Comparison of ENCODE assay signal across 19 cellular contexts in genomic region chr13:43072394-43072793, GRCh38. TPM values are rescaled to one million over a fixed set of nuclear protein-coding genes. Genes with fewer than 3 reads are reported as not detected.
DNase-seq lines count a peak whose midpoint lies in the region; ATAC-seq, FAIRE-seq and TF ChIP-seq lines count a peak whose summit lies in the region.
"Had no signal": no experiment of that assay in that cellular context is flagged by ENCODE, and none has a peak within 500 bp of the region (broad histone marks: within the 10 kb centered on the region; RNA-seq: fewer than 3 reads in every experiment).

No MANE protein-coding gene starts in this region.

- H2BK5ac ChIP-seq in H1 (ENCODE audit: low read depth, low read length) = no peak overlapping the region

- H3K36me3 ChIP-seq in breast epithelium (no peaks in the 10 kb centered on the region), H1 (ENCODE audit: control insufficient read depth in 2 of 4, insufficient read depth in 4 of 4, low read length in 3 of 4) (no peaks in the 10 kb centered on the region), lower lobe of right lung (peaks cover 24% of the 10 kb centered on the region), tibial artery (peaks cover 0 to 11% (median 0%) of the 10 kb centered on the region in 3 donors), esophagus squamous epithelium (peaks cover 0 to 22% (median 0%) of the 10 kb centered on the region in 3 donors)

- TF ChIP-seq POLR2A in breast epithelium (IDR thresholded peaks at IDR 0.05) = no peak
- no peak for TF ChIP-seq POLR2A in H1 (IDR thresholded peaks at IDR 0.05; ENCODE audit: control extremely low read depth in 1 of 2, low read depth in 2 of 2, low read length in 2 of 2)
- TF ChIP-seq POLR2A in esophagus squamous epithelium (IDR thresholded peaks at IDR 0.05) = no peak

- no peaks in the 10 kb centered on the region for H3K9me3 ChIP-seq in breast epithelium
- H3K9me3 ChIP-seq in H1 (ENCODE audit: insufficient read depth in 2 of 2, low read depth in 1 of 2, low read length in 1 of 2) = no peaks in the 10 kb centered on the region
- no peaks in the 10 kb centered on the region for H3K9me3 ChIP-seq in lower lobe of right lung
- H3K9me3 ChIP-seq in tibial artery = no peaks in the 10 kb centered on the region
- H3K9me3 ChIP-seq in esophagus squamous epithelium = no peaks in the 10 kb centered on the region

- no peak overlapping the region for H3K27ac ChIP-seq in breast epithelium
- no peak overlapping the region for H3K27ac ChIP-seq in H1 (ENCODE audit: low read depth, low read length)
- H3K27ac ChIP-seq in lower lobe of right lung = no peak overlapping the region
- no peak overlapping the region for H3K27ac ChIP-seq in tibial artery
- H3K27ac ChIP-seq in esophagus squamous epithelium = no peak overlapping the region

- H3K27me3 ChIP-seq in breast epithelium (no peaks in the 10 kb centered on the region), H1 (replicated peaks in 1 of 4; ENCODE audit: control insufficient read depth in 3 of 4, extremely low read depth in 1 of 4, insufficient read depth in 3 of 4, low read length in 3 of 4) (no peaks in the 10 kb centered on the region), lower lobe of right lung (ENCODE audit: low read depth) (no peaks in the 10 kb centered on the region), tibial artery (no peaks in the 10 kb centered on the region), esophagus squamous epithelium (no peaks in the 10 kb centered on the region)

- TF ChIP-seq CTCF in MCF 10A (IDR thresholded peaks at IDR 0.05; ENCODE audit: unreplicated experiment) (no peak), breast epithelium (IDR thresholded peaks at IDR 0.05) (no peak), H1 (IDR thresholded peaks at IDR 0.05; ENCODE audit: control extremely low read depth in 1 of 3, insufficient read depth in 1 of 3, low read depth in 1 of 3, low read length in 3 of 3) (no peak), lower lobe of right lung (IDR thresholded peaks at IDR 0.05) (no peak), tibial artery (IDR thresholded peaks at IDR 0.05) (no peak), esophagus squamous epithelium (IDR thresholded peaks at IDR 0.05) (no peak)

- H3K79me1 ChIP-seq in H1 (ENCODE audit: low read depth, low read length) = no peaks in the 10 kb centered on the region

- H3K79me2 ChIP-seq in H1 (ENCODE audit: control insufficient read depth in 1 of 2, insufficient read depth in 2 of 2, low read length in 2 of 2) = no peaks in the 10 kb centered on the region

- H2AFZ ChIP-seq in H1 (ENCODE audit: low read length) = no peak overlapping the region

- H3K4me3 ChIP-seq in breast epithelium (no peak overlapping the region), H1 (ENCODE audit: extremely low read depth in 1 of 4, insufficient read depth in 2 of 4, low read depth in 3 of 4, low read length in 4 of 4) (peak overlapping the region in 1 of 4 experiments; percentile 15; a peak in 1 of 8 replicates), lower lobe of right lung (no peak overlapping the region), tibial artery (no peak overlapping the region), esophagus squamous epithelium (no peak overlapping the region)

- TF ChIP-seq EP300 in H1 (IDR thresholded peaks at IDR 0.05; ENCODE audit: borderline replicate concordance in 1 of 2, low read depth in 2 of 2, low read length in 2 of 2) = no peak

- DNase-seq in MCF 10A (ENCODE audit: unreplicated experiment) = peak; percentile 43
- DNase-seq in breast epithelium (ENCODE audit: low spot score in 2 of 2) = no peak
- no peak for DNase-seq in H1 (ENCODE audit: low read depth in 1 of 2, low spot score in 2 of 2)
- DNase-seq in lower lobe of right lung = peak; percentile 72
- DNase-seq in tibial artery = peak; percentile 67 to 69
- DNase-seq in esophagus squamous epithelium (lab: John Stamatoyannopoulos, UW) = no peak
- DNase-seq in kidney glomerular epithelial cell (lab: John Stamatoyannopoulos, UW) = no peak
- no peak for DNase-seq in activated CD4-positive, alpha-beta T cell treated with anti-CD3 and anti-CD28 coated beads for 48 hours
- DNase-seq: ACHN; activated CD8-positive, alpha-beta memory T cell treated with anti-CD3 and anti-CD28 coated beads, Interleukin-2, amount 50 U/mL, for 48 hours; caudate nucleus; immature natural killer cell; NCI-H2029 treated with DMSO at 0.1 percent for 48 hours; NCI-H748 treated with DMSO at 0.1 percent for 48 hours; substantia nigra had no signal

- CTCF ChIA-PET in MCF 10A (lab: Yijun Ruan, JAX) (interaction anchor here (0.6 to 1.3 kb wide), 5 partner anchors 12 to 1165 kb away, joined by 3 to 4 read pairs (median 4); no protein-coding TSS in a partner anchor), H1 (lab: Charles Lee; ENCODE audit: partially characterized antibody) (interaction anchor here (1.4 to 1.5 kb wide), 2 partner anchors 15 to 103 kb away, joined by 5 to 6 read pairs; no protein-coding TSS in a partner anchor)

- intact Hi-C loops in MCF 10A (cut with micrococcal nuclease) = no loop called here
- intact Hi-C loops in breast epithelium (cut with DNase I; ENCODE audit: low total_unique reads) = no loop called here
- intact Hi-C loops in lower lobe of right lung (cut with DNase I) = no loop called here
- intact Hi-C loops in tibial artery (cut with DNase I; ENCODE audit: low total_unique reads) = no loop called here
- intact Hi-C loops in esophagus squamous epithelium (cut with DNase I) = no loop called here

- no peak overlapping the region; a peak in 1 of 4 replicates for H3K4me2 ChIP-seq in H1 (ENCODE audit: insufficient read depth in 1 of 2, low read depth in 2 of 2, low read length in 2 of 2)

- H3K27me3 Mint-ChIP-seq in MCF 10A (ENCODE audit: insufficient read depth, unreplicated experiment) = no peaks in the 10 kb centered on the region
- H3K27me3 Mint-ChIP-seq: activated naive CD8-positive, alpha-beta T cell had no signal

- H4K5ac ChIP-seq in H1 (ENCODE audit: insufficient read length, low read depth, low read length) = peak overlapping the region; percentile 81

- H2BK15ac ChIP-seq in H1 (ENCODE audit: low read length) = no peak overlapping the region

- H3K23ac ChIP-seq in H1 (ENCODE audit: insufficient read length) = no peak overlapping the region

- FAIRE-seq in H1 (lab: Jason Lieb, UNC) = no peak
- FAIRE-seq: RCC 7860 had no signal

- 0 out of 2 replicates have a peak overlapping the region, but pooled peaks have one; percentile 10 for H2BK20ac ChIP-seq in H1 (ENCODE audit: low read length)

- H3K9ac ChIP-seq in H1 (replicated peaks in 1 of 4; ENCODE audit: extremely low read depth in 1 of 4, low read depth in 3 of 4, low read length in 3 of 4) = no peak overlapping the region

- no peak overlapping the region for H2AK5ac ChIP-seq in H1 (ENCODE audit: low read depth, low read length)

- no peaks in the 10 kb centered on the region for H3K23me2 ChIP-seq in H1 (ENCODE audit: low read depth, low read length)

- no peaks in the 10 kb centered on the region for H3K9me3 Mint-ChIP-seq in MCF 10A (ENCODE audit: unreplicated experiment)
- H3K9me3 Mint-ChIP-seq: immature natural killer cell; T-helper 1 cell treated with Interleukin-12 subunit alpha and Interleukin-12 subunit beta and Interleukin-4 antibody, amounts not matched to agents 30 μg/mL and 1 μg/mL, for 36 hours had no signal

- H3K4ac ChIP-seq in H1 (replicated peaks; ENCODE audit: insufficient read length, low read depth, low read length) = no peak overlapping the region

- no peak overlapping the region for H3K4me3 Mint-ChIP-seq in MCF 10A (ENCODE audit: unreplicated experiment)
- H3K4me3 Mint-ChIP-seq: activated naive CD8-positive, alpha-beta T cell; immature natural killer cell; T-helper 1 cell treated with Interleukin-12 subunit alpha and Interleukin-12 subunit beta and Interleukin-4 antibody, amounts not matched to agents 30 μg/mL and 1 μg/mL, for 36 hours had no signal

- peaks cover 24% of the 10 kb centered on the region for H3K4me1 Mint-ChIP-seq in MCF 10A (ENCODE audit: insufficient read depth, unreplicated experiment)

- BruUV-seq in MCF 10A (replicated peaks; lab: Mats Ljungman, UMichigan) = no TSS peak

- no peak overlapping the region for H3K56ac ChIP-seq in H1 (replicated peaks; ENCODE audit: insufficient read length, low read depth, low read length)

- no peak overlapping the region for H2BK12ac ChIP-seq in H1 (ENCODE audit: low read depth, low read length)

- H3K4me1 ChIP-seq in breast epithelium (no peaks in the 10 kb centered on the region), H1 (replicated peaks in 1 of 4; ENCODE audit: control insufficient read depth in 3 of 4, insufficient read depth in 4 of 4, low read length in 3 of 4) (peaks cover 0 to 8% (median 6%) of the 10 kb centered on the region in 4 experiments; a peak in 4 of 7 replicates), lower lobe of right lung (peaks cover 13% of the 10 kb centered on the region), tibial artery (no peaks in the 10 kb centered on the region), esophagus squamous epithelium (peaks cover 0 to 22% (median 0%) of the 10 kb centered on the region in 3 donors)

- no peak for TF ChIP-seq RAD21 in H1 (IDR thresholded peaks at IDR 0.05 in 1 of 2, conservative IDR thresholded peaks at IDR 0.05 in 1 of 2; ENCODE audit: low read depth in 2 of 2, low read length in 2 of 2)

- no peak overlapping the region for H4K8ac ChIP-seq in H1 (ENCODE audit: extremely low read depth, insufficient read depth, low read length)

- 76% methylated on average over 5 of the region's 5 CpGs; no CpG with 5 or more reads in 1 of the 2 experiments for WGBS in H1 (ENCODE audit: extremely low coverage in 1 of 2, insufficient coverage in 1 of 2, insufficient read length in 1 of 2, insufficient replicate concordance in 2 of 2, low coverage in 1 of 2, low lambda C conversion rate in 2 of 2, missing lambda C conversion rate in 1 of 2), 2 experiments
- WGBS in esophagus squamous epithelium, 2 donors = 87 to 91% methylated on average over 5 of the region's 5 CpGs

- no peak for ATAC-seq in lower lobe of right lung
- ATAC-seq: activated CD4-positive, CD25-positive, alpha-beta regulatory T cell treated with anti-CD3 and anti-CD28 coated beads, Interleukin-2, amount 50 U/mL, for 24 hours had no signal

- H4K20me1 ChIP-seq in H1 (replicated peaks in 1 of 2; ENCODE audit: control insufficient read depth in 1 of 2, insufficient read depth in 2 of 2, low read length in 2 of 2) = no peaks in the 10 kb centered on the region

- peak overlapping the region; percentile 2 for H3K27ac Mint-ChIP-seq in MCF 10A (ENCODE audit: low read depth, unreplicated experiment)
- H3K27ac Mint-ChIP-seq: activated naive CD8-positive, alpha-beta T cell; T-helper 1 cell treated with Interleukin-12 subunit alpha and Interleukin-12 subunit beta and Interleukin-4 antibody, amounts not matched to agents 30 μg/mL and 1 μg/mL, for 36 hours had no signal

- no peak overlapping the region for H3K14ac ChIP-seq in H1 (ENCODE audit: insufficient read length)

- H3K18ac ChIP-seq in H1 (ENCODE audit: extremely low read depth, low read length) = no peak overlapping the region

- no peak overlapping the region for H4K91ac ChIP-seq in H1 (replicated peaks; ENCODE audit: insufficient read length, low read length)

- H2BK120ac ChIP-seq in H1 (replicated peaks; ENCODE audit: low read depth, low read length) = no peak overlapping the region

- POLR2A ChIA-PET in MCF 10A (lab: Yijun Ruan, JAX) (interaction anchor here (0.5 to 1.4 kb wide), 10 partner anchors 9 to 726 kb away, joined by 3 to 4 read pairs (median 3); no protein-coding TSS in a partner anchor), H1 (lab: Charles Lee; ENCODE audit: partially characterized antibody) (interaction anchor here (0.9 to 1.2 kb wide), 2 partner anchors 13 to 109 kb away, joined by 3 read pairs; no protein-coding TSS in a partner anchor)

- peaks cover 21% of the 10 kb centered on the region for H3K36me3 Mint-ChIP-seq in MCF 10A (ENCODE audit: insufficient read depth, unreplicated experiment)

RNA-seq across cellular contexts. Expression of gene DNAJC15, which starts 49.0 kb away (rescaled TPM):
- 32.4 and 34.0 TPM in 2 replicates for total RNA-seq in MCF 10A (2022)
- 10 to 100 TPM in 2 of 3 donors, 1 to 10 TPM in 1; 9.2 to 14.4 (median 12.9) TPM for total RNA-seq in breast epithelium
- total RNA-seq in H1 (2021; fragmentation: NEBNext Ultra II Directional; extraction: Animal tissue kit (Norgen Biotek cat#: 25700)) = 5.8 and 6.5 TPM in 2 replicates
- polyA plus RNA-seq in H1 (2011; rRNA removed) = 20.8 and 21.8 TPM in 2 replicates
- 23.5 TPM for polyA plus RNA-seq in H1 (2011; cell fraction: cytosol; rRNA removed)
- polyA plus RNA-seq in H1 (2011; cell fraction: nucleus; rRNA removed) = 19.1 TPM
- 14.2 to 21.8 TPM (median 17.7 TPM) in 4 replicates for polyA plus RNA-seq in H1 (2012, experiment 1 of 2)
- 2.9 TPM for polyA plus RNA-seq in H1 (2012, experiment 2 of 2)
- polyA plus RNA-seq in H1 (2013, experiment 1 of 2) = 2.4 TPM
- polyA plus RNA-seq in H1 (2013, experiment 2 of 2) = 2.5 TPM
- 9.1 and 11.8 TPM in 2 replicates for polyA minus RNA-seq in H1 (2011; rRNA and poly(A)+ RNA removed)
- polyA minus RNA-seq in H1 (2011; cell fraction: cytosol; rRNA and poly(A)+ RNA removed) = 21.1 TPM
- 11.1 TPM for polyA minus RNA-seq in H1 (2011; cell fraction: nucleus; rRNA and poly(A)+ RNA removed)
- 17.0 TPM for total RNA-seq in lower lobe of right lung
- total RNA-seq in esophagus squamous epithelium = 10 to 100 TPM in 2 of 4 donors, 1 to 10 TPM in 2; 2.9 to 15.0 (median 9.0) TPM

Comparison
In these comparisons a context has a peak if more than half of its experiments do, and no peak if none do; other contexts are left out.
1. DNase-seq: peak in MCF 10A (single experiment), lower lobe of right lung (single experiment) and tibial artery (2 of 2); none in breast epithelium (0 of 2), H1 (0 of 2), esophagus squamous epithelium (single experiment), kidney glomerular epithelial cell (single experiment) and activated CD4-positive, alpha-beta T cell treated with anti-CD3 and anti-CD28 coated beads for 48 hours (single experiment).